ENCODE assay signal across 1 cellular context in the genomic region with DNA sequence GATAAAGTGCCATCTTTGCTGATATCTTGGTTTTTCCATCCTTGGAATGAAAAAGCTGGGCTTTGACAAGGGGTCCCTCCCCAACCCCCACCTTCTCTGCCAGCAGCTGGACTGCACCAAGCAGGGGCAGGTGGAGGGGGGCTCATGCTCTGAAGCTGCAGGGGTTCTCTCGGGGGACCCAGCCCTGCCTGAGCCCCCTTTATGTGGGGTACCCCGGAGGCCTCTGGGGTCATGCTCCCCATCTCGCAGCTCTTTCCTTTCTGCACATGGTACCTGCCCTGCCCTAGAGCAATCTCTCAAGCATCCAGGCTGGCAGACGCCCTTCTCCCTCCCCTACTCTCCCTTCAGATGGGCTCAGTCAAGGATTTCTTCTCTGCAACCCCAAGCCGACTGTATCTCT.
TF ChIP-seq lines count a peak whose summit lies in the region.

No MANE protein-coding gene starts in this region.

TF ChIP-seq in IMR-90, 13 proteins besides CTCF, POLR2A, EP300 and RAD21:
- TF ChIP-seq, protein P1, sequence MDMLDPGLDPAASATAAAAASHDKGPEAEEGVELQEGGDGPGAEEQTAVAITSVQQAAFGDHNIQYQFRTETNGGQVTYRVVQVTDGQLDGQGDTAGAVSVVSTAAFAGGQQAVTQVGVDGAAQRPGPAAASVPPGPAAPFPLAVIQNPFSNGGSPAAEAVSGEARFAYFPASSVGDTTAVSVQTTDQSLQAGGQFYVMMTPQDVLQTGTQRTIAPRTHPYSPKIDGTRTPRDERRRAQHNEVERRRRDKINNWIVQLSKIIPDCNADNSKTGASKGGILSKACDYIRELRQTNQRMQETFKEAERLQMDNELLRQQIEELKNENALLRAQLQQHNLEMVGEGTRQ (IDR thresholded peaks at IDR 0.05; ENCODE audit: low read depth, low read length), result no peak
- no peak for TF ChIP-seq MAZ (IDR thresholded peaks at IDR 0.05; ENCODE audit: borderline replicate concordance, low read depth, low read length)
- TF ChIP-seq FOS (IDR thresholded peaks at IDR 0.05; ENCODE audit: low read depth, low read length), result no peak
